In the genomic region with DNA sequence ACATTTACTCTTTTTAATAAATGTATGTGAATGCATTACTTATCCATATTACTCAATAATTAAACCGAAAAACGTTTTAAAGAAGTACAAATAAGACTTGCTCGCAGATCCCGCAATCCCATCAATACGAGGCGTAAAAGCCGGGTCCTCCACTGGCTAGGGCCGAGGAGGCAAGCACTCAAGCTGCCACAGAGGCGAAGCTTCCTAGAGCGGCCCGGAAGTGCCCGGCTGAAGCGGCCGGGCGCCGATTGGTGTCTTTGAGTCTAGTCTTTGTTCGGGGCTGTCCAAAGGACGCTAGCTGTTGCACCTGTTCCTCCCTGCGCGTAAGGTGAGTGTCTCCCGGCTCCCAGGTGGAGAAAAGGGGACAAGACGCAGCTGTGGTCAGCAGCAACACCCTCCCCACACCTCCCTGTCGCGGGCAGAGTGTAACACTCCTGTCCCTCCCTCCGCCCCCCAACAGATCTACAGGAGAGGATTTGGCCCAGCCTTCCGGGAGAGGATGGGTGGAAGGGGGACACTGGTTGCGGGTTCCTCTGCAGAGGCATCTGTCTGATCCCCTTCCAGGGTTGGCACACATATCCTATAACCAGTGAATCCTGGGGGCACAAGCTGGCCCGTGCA, we compare ENCODE assay signal across 8 cellular contexts. TPM values are rescaled to one million over a fixed set of nuclear protein-coding genes. Genes with fewer than 3 reads are reported as not detected.
A peak's percentile ranks its signal among the peaks of the same experiment; 100 is the strongest.
DNase-seq lines count a peak whose midpoint lies in the region; ATAC-seq and TF ChIP-seq lines count a peak whose summit lies in the region.

A gene (plus strand): TSS at position 260 of the 621 bp plus-strand sequence. CDS start 835 bp downstream, outside the sequence.

- no peaks in the 10 kb centered on the region for H3K27me3 Mint-ChIP-seq in activated CD4-positive, alpha-beta T cell treated with anti-CD3 and anti-CD28 coated beads, Interleukin-2, amount 10 ng/mL, durations not matched to agents 24 days and 14 days

- peak; percentile 74 for TF ChIP-seq POLR2A in GM19193 (IDR thresholded peaks at IDR 0.05; ENCODE audit: extremely low read depth, insufficient read depth, insufficient read length)

- ATAC-seq in HG03354 (IDR thresholded peaks at IDR 0.05; ENCODE audit: poor library complexity, severe bottlenecking, unreplicated experiment): peak; percentile 96

- intact Hi-C loops in activated CD4-positive, alpha-beta T cell treated with anti-CD3 and anti-CD28 coated beads, Interleukin-2, amount 10 ng/mL, durations not matched to agents 24 days and 14 days (cut with micrococcal nuclease): loop anchor here (1.0 to 5.0 kb wide), 5 partner anchors 13 to 647 kb away; a partner anchor contains a TSS

- H3K27ac Mint-ChIP-seq in activated CD4-positive, alpha-beta T cell treated with anti-CD3 and anti-CD28 coated beads, Interleukin-2, amount 10 ng/mL, durations not matched to agents 24 days and 14 days: peak within 1 kb of the TSS; percentile 83

- H3K36me3 Mint-ChIP-seq in activated CD4-positive, alpha-beta T cell treated with anti-CD3 and anti-CD28 coated beads, Interleukin-2, amount 10 ng/mL, durations not matched to agents 24 days and 14 days (ENCODE audit: low read depth): peaks cover 49% of the 10 kb centered on the region

- H3K4me1 Mint-ChIP-seq in activated CD4-positive, alpha-beta T cell treated with anti-CD3 and anti-CD28 coated beads, Interleukin-2, amount 10 ng/mL, durations not matched to agents 24 days and 14 days: peaks cover 49% of the 10 kb centered on the region

- peak; percentile 93 for DNase-seq in AG20443 (ENCODE audit: low spot score)
- peak; percentile 63 for DNase-seq in NCI-H460 (ENCODE audit: extremely low read depth, low read depth)
- peak; percentile 92 for DNase-seq in activated CD4-positive, alpha-beta T cell treated with anti-CD3 and anti-CD28 coated beads, Interleukin-2, amount 10 ng/mL, durations not matched to agents 24 days and 14 days
- DNase-seq in dedifferentiated amniotic fluid mesenchymal stem cell (ENCODE audit: extremely low spot score): peak; percentile 65
- DNase-seq in left kidney (ENCODE audit: low read depth, low spot score): peak; percentile 96
- DNase-seq in stimulated activated CD4-positive, alpha-beta T cell treated with anti-CD3 and anti-CD28 coated beads, Interleukin-2, amount 100 ng/mL, for 24 hours: peak; percentile 79

- peak within 1 kb of the TSS; percentile 95 for H3K4me3 Mint-ChIP-seq in activated CD4-positive, alpha-beta T cell treated with anti-CD3 and anti-CD28 coated beads, Interleukin-2, amount 10 ng/mL, durations not matched to agents 24 days and 14 days

- no peaks in the 10 kb centered on the region for H3K9me3 Mint-ChIP-seq in activated CD4-positive, alpha-beta T cell treated with anti-CD3 and anti-CD28 coated beads, Interleukin-2, amount 10 ng/mL, durations not matched to agents 24 days and 14 days

RNA-seq across cellular contexts. Expression of the gene that starts here (rescaled TPM):
- 5.6 and 7.9 TPM in 2 replicates for total RNA-seq in NCI-H460 (2014; rRNA removed; shearing (Covaris generic))
- polyA plus RNA-seq in NCI-H460 (2014; cell fraction: nucleus; rRNA removed): 1.8 and 8.2 TPM in 2 replicates
- 3.0 and 4.0 TPM in 2 replicates for total RNA-seq in activated CD4-positive, alpha-beta T cell treated with anti-CD3 and anti-CD28 coated beads, Interleukin-2, amount 10 ng/mL, durations not matched to agents 24 days and 14 days

Comparison
In these comparisons a context has a peak if more than half of its experiments do, and no peak if none do; other contexts are left out.
1. Peak in every context shown above with its lines: DNase-seq and ATAC-seq.